In genomic region chr10:43421201-43421507, GRCh38 we compare ENCODE assay signal across 1 cellular context.
TF ChIP-seq lines count a peak whose summit lies in the region.

No MANE protein-coding gene starts in this region.

TF ChIP-seq in HCT116, 20 proteins besides CTCF, POLR2A, EP300 and RAD21 (continued from another document):
- TF ChIP-seq, protein P1, sequence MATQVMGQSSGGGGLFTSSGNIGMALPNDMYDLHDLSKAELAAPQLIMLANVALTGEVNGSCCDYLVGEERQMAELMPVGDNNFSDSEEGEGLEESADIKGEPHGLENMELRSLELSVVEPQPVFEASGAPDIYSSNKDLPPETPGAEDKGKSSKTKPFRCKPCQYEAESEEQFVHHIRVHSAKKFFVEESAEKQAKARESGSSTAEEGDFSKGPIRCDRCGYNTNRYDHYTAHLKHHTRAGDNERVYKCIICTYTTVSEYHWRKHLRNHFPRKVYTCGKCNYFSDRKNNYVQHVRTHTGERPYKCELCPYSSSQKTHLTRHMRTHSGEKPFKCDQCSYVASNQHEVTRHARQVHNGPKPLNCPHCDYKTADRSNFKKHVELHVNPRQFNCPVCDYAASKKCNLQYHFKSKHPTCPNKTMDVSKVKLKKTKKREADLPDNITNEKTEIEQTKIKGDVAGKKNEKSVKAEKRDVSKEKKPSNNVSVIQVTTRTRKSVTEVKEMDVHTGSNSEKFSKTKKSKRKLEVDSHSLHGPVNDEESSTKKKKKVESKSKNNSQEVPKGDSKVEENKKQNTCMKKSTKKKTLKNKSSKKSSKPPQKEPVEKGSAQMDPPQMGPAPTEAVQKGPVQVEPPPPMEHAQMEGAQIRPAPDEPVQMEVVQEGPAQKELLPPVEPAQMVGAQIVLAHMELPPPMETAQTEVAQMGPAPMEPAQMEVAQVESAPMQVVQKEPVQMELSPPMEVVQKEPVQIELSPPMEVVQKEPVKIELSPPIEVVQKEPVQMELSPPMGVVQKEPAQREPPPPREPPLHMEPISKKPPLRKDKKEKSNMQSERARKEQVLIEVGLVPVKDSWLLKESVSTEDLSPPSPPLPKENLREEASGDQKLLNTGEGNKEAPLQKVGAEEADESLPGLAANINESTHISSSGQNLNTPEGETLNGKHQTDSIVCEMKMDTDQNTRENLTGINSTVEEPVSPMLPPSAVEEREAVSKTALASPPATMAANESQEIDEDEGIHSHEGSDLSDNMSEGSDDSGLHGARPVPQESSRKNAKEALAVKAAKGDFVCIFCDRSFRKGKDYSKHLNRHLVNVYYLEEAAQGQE (IDR thresholded peaks at IDR 0.05; ENCODE audit: low read depth) = no peak
